1 cellular context compared by ENCODE assay signal in genomic region chr10:17348111-17349008, GRCh38.
TF ChIP-seq lines count a peak whose summit lies in the region.

No MANE protein-coding gene starts in this region.

TF ChIP-seq in HEK293, 187 proteins besides CTCF, POLR2A, EP300 and RAD21 (continued from another document):
- TF ChIP-seq REST (tag by site-specific recombination; IDR thresholded peaks at IDR 0.05): peak; percentile 63
- TF ChIP-seq OSR2 (tag by site-specific recombination; IDR thresholded peaks at IDR 0.05): peak; percentile 42; the same call in 1 of the 2 replicates
- no peak for TF ChIP-seq ZNF433 (tag by site-specific recombination; IDR thresholded peaks at IDR 0.05; ENCODE audit: low read depth)
- no peak for TF ChIP-seq ZNF530 (tag by site-specific recombination; IDR thresholded peaks at IDR 0.05; ENCODE audit: low read depth)
- TF ChIP-seq ZBTB48 (tag by site-specific recombination; IDR thresholded peaks at IDR 0.05): peak; percentile 99
- TF ChIP-seq ZNF600 (tag by site-specific recombination; IDR thresholded peaks at IDR 0.05): peak; percentile 79
- peak; percentile 97 for TF ChIP-seq ZBTB17 (tag by site-specific recombination; IDR thresholded peaks at IDR 0.05)
- TF ChIP-seq ZNF645 (tag by site-specific recombination; IDR thresholded peaks at IDR 0.05): no peak
